Comparison of ENCODE assay signal across 32 cellular contexts in the genomic region with DNA sequence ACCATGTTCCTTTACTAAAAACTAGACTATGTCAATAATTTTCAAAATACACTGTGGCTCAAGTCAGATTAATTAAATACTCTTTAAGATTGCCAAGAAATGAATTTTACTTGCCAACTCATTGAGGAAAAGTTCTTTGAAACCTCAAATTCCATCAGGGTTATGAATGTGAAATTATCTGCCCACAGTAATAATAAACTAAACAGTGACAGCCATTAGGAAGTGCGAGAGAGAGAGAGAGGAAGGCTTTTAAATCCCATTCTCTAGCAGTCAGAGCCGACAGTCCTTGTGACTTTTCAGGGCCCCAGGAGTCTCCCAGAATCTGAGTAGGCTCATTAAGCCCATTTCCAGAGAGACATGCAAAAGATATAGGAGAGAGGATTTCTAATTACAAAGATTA.
DNase-seq lines count a peak whose midpoint lies in the region; ATAC-seq and TF ChIP-seq lines count a peak whose summit lies in the region.
"Had no signal": no experiment of that assay in that cellular context is flagged by ENCODE, and none has a peak within 500 bp of the region (broad histone marks: within the 10 kb centered on the region; RNA-seq: fewer than 3 reads in every experiment).

No MANE protein-coding gene starts in this region.

- POLR2A ChIA-PET in AG04449 (lab: Yijun Ruan, JAX) = no interaction called here

- no peak for ATAC-seq in GM21447 (IDR thresholded peaks at IDR 0.05; ENCODE audit: unreplicated experiment)
- ATAC-seq: activated CD4-positive, alpha-beta T cell treated with anti-CD3 and anti-CD28 coated beads for 36 hours; activated CD8-positive, alpha-beta T cell treated with anti-CD3 and anti-CD28 coated beads for 36 hours; activated T-helper 17 cell treated with anti-CD3 and anti-CD28 coated beads, Interleukin-2, amount 50 U/mL, for 72 hours; effector memory CD8-positive, alpha-beta T cell; gastroesophageal sphincter; stimulated activated naive B cell treated with anti-CD40 and anti-IgM and Interleukin-4, amounts not matched to agents 10 μg/mL and 1 μg/mL and 100 μg/mL, for 72 hours had no signal

- H3K36me3 Mint-ChIP-seq in endothelial cell (ENCODE audit: low read depth, unreplicated experiment) = peaks cover 22% of the 10 kb centered on the region
- H3K36me3 Mint-ChIP-seq: activated naive CD4-positive, alpha-beta T cell treated with anti-CD3 and anti-CD28 coated beads, Interleukin-2, amount 50 U/mL, for 24 hours; stimulated activated naive B cell treated with anti-CD40 and anti-IgM and Interleukin-4, amounts not matched to agents 10 μg/mL and 1 μg/mL and 100 μg/mL, for 72 hours had no signal

- CTCF ChIA-PET in AG04449 (lab: Yijun Ruan, JAX) = no interaction called here

- no peaks in the 10 kb centered on the region for H3K9me2 ChIP-seq in GM23248 (ENCODE audit: insufficient read depth)

- no peaks in the 10 kb centered on the region for H3K79me2 ChIP-seq in GM23248 (ENCODE audit: insufficient read depth)
- H3K79me2 ChIP-seq: hepatocyte had no signal

- H3K27me3 ChIP-seq in GM23248 (replicated peaks; ENCODE audit: insufficient read depth) = no peaks in the 10 kb centered on the region
- H3K27me3 ChIP-seq: gastroesophageal sphincter, hepatocyte, MG63, upper lobe of left lung had no signal

- H3K27ac Mint-ChIP-seq in endothelial cell (ENCODE audit: unreplicated experiment) = no peak overlapping the region
- H3K27ac Mint-ChIP-seq: activated CD4-positive, alpha-beta T cell treated with anti-CD3 and anti-CD28 coated beads for 36 hours; activated CD8-positive, alpha-beta T cell treated with anti-CD3 and anti-CD28 coated beads for 36 hours; activated naive CD4-positive, alpha-beta T cell treated with anti-CD3 and anti-CD28 coated beads, Interleukin-2, amount 50 U/mL, for 24 hours; activated T-helper 17 cell treated with anti-CD3 and anti-CD28 coated beads, Interleukin-2, amount 50 U/mL, for 72 hours; effector memory CD8-positive, alpha-beta T cell; nephron; stimulated activated naive B cell treated with anti-CD40 and anti-IgM and Interleukin-4, amounts not matched to agents 10 μg/mL and 1 μg/mL and 100 μg/mL, for 72 hours had no signal

- in situ Hi-C loops in GM23248 (cut with MboI) = no loop called here
- in situ Hi-C loops in ACHN (cut with HindIII; ENCODE audit: low pct_ligation_motif_present, low pct_unique_long_range_greater_than_20kb, low sequenced_read_pairs) = no loop called here

- no peak overlapping the region for H3K9ac ChIP-seq in GM23248

- H2AFZ ChIP-seq in GM23248 = no peak overlapping the region
- H2AFZ ChIP-seq: hepatocyte had no signal

- H3K4me3 Mint-ChIP-seq in endothelial cell (ENCODE audit: unreplicated experiment) = no peak overlapping the region
- H3K4me3 Mint-ChIP-seq: activated CD4-positive, alpha-beta T cell treated with anti-CD3 and anti-CD28 coated beads for 36 hours; activated CD8-positive, alpha-beta T cell treated with anti-CD3 and anti-CD28 coated beads for 36 hours; activated naive CD4-positive, alpha-beta T cell treated with anti-CD3 and anti-CD28 coated beads, Interleukin-2, amount 50 U/mL, for 24 hours; activated T-helper 17 cell treated with anti-CD3 and anti-CD28 coated beads, Interleukin-2, amount 50 U/mL, for 72 hours; effector memory CD8-positive, alpha-beta T cell; nephron; stimulated activated naive B cell treated with anti-CD40 and anti-IgM and Interleukin-4, amounts not matched to agents 10 μg/mL and 1 μg/mL and 100 μg/mL, for 72 hours had no signal

- DNase-seq in AG04449 (ENCODE audit: low read depth, low spot score) = peak; percentile 33
- peak; percentile 45 for DNase-seq in GM23248
- peak; percentile 2 for DNase-seq in astrocyte of the hippocampus (ENCODE audit: low read depth, low spot score)
- peak; percentile 51 for DNase-seq in fibroblast of villous mesenchyme (ENCODE audit: low read depth)
- DNase-seq in HK-2 (ENCODE audit: unreplicated experiment) = no peak
- no peak for DNase-seq in ACHN
- DNase-seq in endothelial cell (ENCODE audit: low spot score) = no peak
- DNase-seq: 8988T; activated CD4-positive, alpha-beta T cell treated with anti-CD3 and anti-CD28 coated beads for 36 hours; activated CD8-positive, alpha-beta T cell treated with anti-CD3 and anti-CD28 coated beads for 36 hours; anterior cingulate cortex; central memory CD4-positive, alpha-beta T cell; effector memory CD8-positive, alpha-beta T cell; erythroblast; KBM-7; MG63; NCI-H1105; NCI-H187; NCI-H2171; NCI-H510A; RPMI8226; stimulated activated naive B cell treated with anti-CD40 and anti-IgM and Interleukin-4, amounts not matched to agents 10 μg/mL and 1 μg/mL and 100 μg/mL, for 72 hours; T1000; upper lobe of left lung had no signal

- TF ChIP-seq CTCF in AG04449 (IDR thresholded peaks at IDR 0.05; ENCODE audit: insufficient read depth, low read length, missing control alignments) (no peak), fibroblast of villous mesenchyme (IDR thresholded peaks at IDR 0.05; ENCODE audit: insufficient read depth, low read depth, low read length) (no peak), endothelial cell (IDR thresholded peaks at IDR 0.05; ENCODE audit: unreplicated experiment) (no peak)

- peaks cover 14% of the 10 kb centered on the region for H3F3A ChIP-seq in GM23248 (ENCODE audit: insufficient read depth)

- H4K20me1 ChIP-seq in GM23248 (ENCODE audit: insufficient read depth) = no peaks in the 10 kb centered on the region

- no peak overlapping the region for H3K27ac ChIP-seq in GM23248
- H3K27ac ChIP-seq: gastroesophageal sphincter, hepatocyte, upper lobe of left lung, VCaP had no signal

- no peaks in the 10 kb centered on the region for H3K9me3 ChIP-seq in GM23248 (ENCODE audit: low read depth)
- H3K9me3 ChIP-seq: gastroesophageal sphincter, MG63, upper lobe of left lung had no signal

- peaks cover 21% of the 10 kb centered on the region for H3K4me1 ChIP-seq in GM23248 (ENCODE audit: insufficient read depth)
- H3K4me1 ChIP-seq: gastroesophageal sphincter, upper lobe of left lung had no signal

- H3K4me3 ChIP-seq in AG04449 (ENCODE audit: low read depth, low read length) (no peak overlapping the region), GM23248 (no peak overlapping the region), fibroblast of villous mesenchyme (ENCODE audit: low read depth, low read length) (no peak overlapping the region)
- H3K4me3 ChIP-seq: gastroesophageal sphincter, hepatocyte, lung, MG63, upper lobe of left lung had no signal

- H3K4me1 Mint-ChIP-seq in endothelial cell (ENCODE audit: unreplicated experiment) = peaks cover 14% of the 10 kb centered on the region
- H3K4me1 Mint-ChIP-seq: activated CD4-positive, alpha-beta T cell treated with anti-CD3 and anti-CD28 coated beads for 36 hours; activated naive CD4-positive, alpha-beta T cell treated with anti-CD3 and anti-CD28 coated beads, Interleukin-2, amount 50 U/mL, for 24 hours; activated T-helper 17 cell treated with anti-CD3 and anti-CD28 coated beads, Interleukin-2, amount 50 U/mL, for 72 hours; stimulated activated naive B cell treated with anti-CD40 and anti-IgM and Interleukin-4, amounts not matched to agents 10 μg/mL and 1 μg/mL and 100 μg/mL, for 72 hours had no signal

- H3K4me2 ChIP-seq in GM23248 (ENCODE audit: unreplicated experiment) = peak overlapping the region; percentile 0
- H3K4me2 ChIP-seq: hepatocyte had no signal

- no peaks in the 10 kb centered on the region for H3K9me3 Mint-ChIP-seq in endothelial cell (ENCODE audit: unreplicated experiment)
- H3K9me3 Mint-ChIP-seq: activated CD8-positive, alpha-beta T cell treated with anti-CD3 and anti-CD28 coated beads for 36 hours; nephron had no signal

- H3K36me3 ChIP-seq in GM23248 (ENCODE audit: low read depth) = 0 out of 2 replicates have a peak, but pooled peaks cover 10% of the 10 kb centered on the region
- H3K36me3 ChIP-seq: upper lobe of left lung had no signal

- peaks cover 6% of the 10 kb centered on the region for H3K27me3 Mint-ChIP-seq in endothelial cell (ENCODE audit: unreplicated experiment)
- H3K27me3 Mint-ChIP-seq: activated CD4-positive, alpha-beta T cell treated with anti-CD3 and anti-CD28 coated beads for 36 hours; activated CD8-positive, alpha-beta T cell treated with anti-CD3 and anti-CD28 coated beads for 36 hours; activated naive CD4-positive, alpha-beta T cell treated with anti-CD3 and anti-CD28 coated beads, Interleukin-2, amount 50 U/mL, for 24 hours; activated T-helper 17 cell treated with anti-CD3 and anti-CD28 coated beads, Interleukin-2, amount 50 U/mL, for 72 hours; effector memory CD8-positive, alpha-beta T cell; stimulated activated naive B cell treated with anti-CD40 and anti-IgM and Interleukin-4, amounts not matched to agents 10 μg/mL and 1 μg/mL and 100 μg/mL, for 72 hours had no signal

- WGBS in GM23248 (ENCODE audit: low coverage in 1 of 2, low lambda C conversion rate in 2 of 2, missing lambda C conversion rate in 2 of 2), 2 experiments = 38 to 40% methylated on average over 2 of the region's 2 CpGs

Comparison
In these comparisons a context has a peak if more than half of its experiments do, and no peak if none do; other contexts are left out.
1. DNase-seq: peak in AG04449 (single experiment), GM23248 (single experiment), astrocyte of the hippocampus (single experiment) and fibroblast of villous mesenchyme (single experiment); none in HK-2 (single experiment), ACHN (single experiment) and endothelial cell (single experiment).